Comparison of ENCODE assay signal across 15 cellular contexts in the genomic region with DNA sequence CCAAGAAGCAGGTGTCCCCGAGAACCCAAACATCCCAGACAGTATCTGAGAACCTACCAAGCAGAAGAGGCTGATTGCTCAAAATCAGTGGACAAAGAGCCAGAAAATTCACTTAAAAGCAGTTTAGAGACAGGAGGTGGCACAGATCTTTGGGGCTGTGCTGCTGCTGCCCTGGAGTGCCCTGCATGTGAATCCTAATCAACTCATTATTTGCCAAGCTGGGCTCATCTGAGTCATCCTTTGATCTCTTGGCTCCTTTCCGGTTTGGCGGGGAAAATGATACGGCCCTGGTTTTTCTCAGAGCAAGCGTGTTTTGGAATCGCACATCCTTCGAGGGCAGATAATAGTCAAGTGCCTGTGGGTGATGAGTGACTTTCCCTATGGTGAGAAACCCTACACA. TPM values are rescaled to one million over a fixed set of nuclear protein-coding genes. Genes with fewer than 3 reads are reported as not detected.
"Had no signal": no experiment of that assay in that cellular context is flagged by ENCODE, and none has a peak within 500 bp of the region (broad histone marks: within the 10 kb centered on the region; RNA-seq: fewer than 3 reads in every experiment).

No MANE protein-coding gene starts in this region.

RNA-seq across cellular contexts. Expression of gene PRAMEF19, which starts 9.4 kb away (rescaled TPM):
- total RNA-seq: activated B cell treated with CpG ODN at 0.5 μM for 24 hours; activated CD4-positive, alpha-beta memory T cell treated with anti-CD3 and anti-CD28 coated beads for 36 hours; activated CD4-positive, alpha-beta memory T cell treated with anti-CD3 and anti-CD28 coated beads, Interleukin-2, amount 10 ng/mL, durations not matched to agents 7 days and 5 days; activated CD4-positive, alpha-beta T cell treated with anti-CD3 and anti-CD28 coated beads for 36 hours; activated CD4-positive, alpha-beta T cell treated with anti-CD3 and anti-CD28 coated beads, Interleukin-2, amount 10 ng/mL, durations not matched to agents 24 days and 14 days; activated CD4-positive, alpha-beta T cell treated with anti-CD3 and anti-CD28 coated beads, Interleukin-2, amount 10 ng/mL, durations not matched to agents 7 days and 5 days; activated CD8-positive, alpha-beta memory T cell treated with anti-CD3 and anti-CD28 coated beads for 36 hours; activated CD8-positive, alpha-beta memory T cell treated with anti-CD3 and anti-CD28 coated beads, Interleukin-2, amount 10 ng/mL, durations not matched to agents 7 days and 5 days; activated CD8-positive, alpha-beta T cell treated with anti-CD3 and anti-CD28 coated beads for 36 hours; activated CD8-positive, alpha-beta T cell treated with anti-CD3 and anti-CD28 coated beads, Interleukin-2, amount 10 ng/mL, durations not matched to agents 7 days and 5 days; T-cell; T-helper 1 cell treated with Interleukin-12 subunit alpha and Interleukin-12 subunit beta and Interleukin-4 antibody, amounts not matched to agents 30 ng/mL and 1 ng/mL, for 36 hours; T-helper 17 cell; T-helper 2 cell treated with Interferon-gamma antibody and Interleukin-4, amounts not matched to agents 100 ng/mL and 5 ng/mL, for 36 hours; WTC11 had no signal

RNA-seq across cellular contexts. Expression of gene PRAMEF14, which starts 15.4 kb away (rescaled TPM):
- total RNA-seq: activated B cell treated with CpG ODN at 0.5 μM for 24 hours; activated CD4-positive, alpha-beta memory T cell treated with anti-CD3 and anti-CD28 coated beads for 36 hours; activated CD4-positive, alpha-beta memory T cell treated with anti-CD3 and anti-CD28 coated beads, Interleukin-2, amount 10 ng/mL, durations not matched to agents 7 days and 5 days; activated CD4-positive, alpha-beta T cell treated with anti-CD3 and anti-CD28 coated beads for 36 hours; activated CD4-positive, alpha-beta T cell treated with anti-CD3 and anti-CD28 coated beads, Interleukin-2, amount 10 ng/mL, durations not matched to agents 24 days and 14 days; activated CD4-positive, alpha-beta T cell treated with anti-CD3 and anti-CD28 coated beads, Interleukin-2, amount 10 ng/mL, durations not matched to agents 7 days and 5 days; activated CD8-positive, alpha-beta memory T cell treated with anti-CD3 and anti-CD28 coated beads for 36 hours; activated CD8-positive, alpha-beta memory T cell treated with anti-CD3 and anti-CD28 coated beads, Interleukin-2, amount 10 ng/mL, durations not matched to agents 7 days and 5 days; activated CD8-positive, alpha-beta T cell treated with anti-CD3 and anti-CD28 coated beads for 36 hours; activated CD8-positive, alpha-beta T cell treated with anti-CD3 and anti-CD28 coated beads, Interleukin-2, amount 10 ng/mL, durations not matched to agents 7 days and 5 days; T-cell; T-helper 1 cell treated with Interleukin-12 subunit alpha and Interleukin-12 subunit beta and Interleukin-4 antibody, amounts not matched to agents 30 ng/mL and 1 ng/mL, for 36 hours; T-helper 17 cell; T-helper 2 cell treated with Interferon-gamma antibody and Interleukin-4, amounts not matched to agents 100 ng/mL and 5 ng/mL, for 36 hours; WTC11 had no signal

RNA-seq across cellular contexts. Expression of gene PRAMEF17, which starts 27.1 kb away (rescaled TPM):
- total RNA-seq: activated B cell treated with CpG ODN at 0.5 μM for 24 hours; activated CD4-positive, alpha-beta memory T cell treated with anti-CD3 and anti-CD28 coated beads for 36 hours; activated CD4-positive, alpha-beta memory T cell treated with anti-CD3 and anti-CD28 coated beads, Interleukin-2, amount 10 ng/mL, durations not matched to agents 7 days and 5 days; activated CD4-positive, alpha-beta T cell treated with anti-CD3 and anti-CD28 coated beads for 36 hours; activated CD4-positive, alpha-beta T cell treated with anti-CD3 and anti-CD28 coated beads, Interleukin-2, amount 10 ng/mL, durations not matched to agents 24 days and 14 days; activated CD4-positive, alpha-beta T cell treated with anti-CD3 and anti-CD28 coated beads, Interleukin-2, amount 10 ng/mL, durations not matched to agents 7 days and 5 days; activated CD8-positive, alpha-beta memory T cell treated with anti-CD3 and anti-CD28 coated beads for 36 hours; activated CD8-positive, alpha-beta memory T cell treated with anti-CD3 and anti-CD28 coated beads, Interleukin-2, amount 10 ng/mL, durations not matched to agents 7 days and 5 days; activated CD8-positive, alpha-beta T cell treated with anti-CD3 and anti-CD28 coated beads for 36 hours; activated CD8-positive, alpha-beta T cell treated with anti-CD3 and anti-CD28 coated beads, Interleukin-2, amount 10 ng/mL, durations not matched to agents 7 days and 5 days; T-cell; T-helper 1 cell treated with Interleukin-12 subunit alpha and Interleukin-12 subunit beta and Interleukin-4 antibody, amounts not matched to agents 30 ng/mL and 1 ng/mL, for 36 hours; T-helper 17 cell; T-helper 2 cell treated with Interferon-gamma antibody and Interleukin-4, amounts not matched to agents 100 ng/mL and 5 ng/mL, for 36 hours; WTC11 had no signal

RNA-seq across cellular contexts. Expression of gene PRAMEF15, which starts 47.0 kb away (rescaled TPM):
- total RNA-seq: activated B cell treated with CpG ODN at 0.5 μM for 24 hours; activated CD4-positive, alpha-beta memory T cell treated with anti-CD3 and anti-CD28 coated beads for 36 hours; activated CD4-positive, alpha-beta memory T cell treated with anti-CD3 and anti-CD28 coated beads, Interleukin-2, amount 10 ng/mL, durations not matched to agents 7 days and 5 days; activated CD4-positive, alpha-beta T cell treated with anti-CD3 and anti-CD28 coated beads for 36 hours; activated CD4-positive, alpha-beta T cell treated with anti-CD3 and anti-CD28 coated beads, Interleukin-2, amount 10 ng/mL, durations not matched to agents 24 days and 14 days; activated CD4-positive, alpha-beta T cell treated with anti-CD3 and anti-CD28 coated beads, Interleukin-2, amount 10 ng/mL, durations not matched to agents 7 days and 5 days; activated CD8-positive, alpha-beta memory T cell treated with anti-CD3 and anti-CD28 coated beads for 36 hours; activated CD8-positive, alpha-beta memory T cell treated with anti-CD3 and anti-CD28 coated beads, Interleukin-2, amount 10 ng/mL, durations not matched to agents 7 days and 5 days; activated CD8-positive, alpha-beta T cell treated with anti-CD3 and anti-CD28 coated beads for 36 hours; activated CD8-positive, alpha-beta T cell treated with anti-CD3 and anti-CD28 coated beads, Interleukin-2, amount 10 ng/mL, durations not matched to agents 7 days and 5 days; T-cell; T-helper 1 cell treated with Interleukin-12 subunit alpha and Interleukin-12 subunit beta and Interleukin-4 antibody, amounts not matched to agents 30 ng/mL and 1 ng/mL, for 36 hours; T-helper 17 cell; T-helper 2 cell treated with Interferon-gamma antibody and Interleukin-4, amounts not matched to agents 100 ng/mL and 5 ng/mL, for 36 hours; WTC11 had no signal

RNA-seq across cellular contexts. Expression of gene PRAMEF20, which starts 47.9 kb away (rescaled TPM):
- total RNA-seq: activated B cell treated with CpG ODN at 0.5 μM for 24 hours; activated CD4-positive, alpha-beta memory T cell treated with anti-CD3 and anti-CD28 coated beads for 36 hours; activated CD4-positive, alpha-beta memory T cell treated with anti-CD3 and anti-CD28 coated beads, Interleukin-2, amount 10 ng/mL, durations not matched to agents 7 days and 5 days; activated CD4-positive, alpha-beta T cell treated with anti-CD3 and anti-CD28 coated beads for 36 hours; activated CD4-positive, alpha-beta T cell treated with anti-CD3 and anti-CD28 coated beads, Interleukin-2, amount 10 ng/mL, durations not matched to agents 24 days and 14 days; activated CD4-positive, alpha-beta T cell treated with anti-CD3 and anti-CD28 coated beads, Interleukin-2, amount 10 ng/mL, durations not matched to agents 7 days and 5 days; activated CD8-positive, alpha-beta memory T cell treated with anti-CD3 and anti-CD28 coated beads for 36 hours; activated CD8-positive, alpha-beta memory T cell treated with anti-CD3 and anti-CD28 coated beads, Interleukin-2, amount 10 ng/mL, durations not matched to agents 7 days and 5 days; activated CD8-positive, alpha-beta T cell treated with anti-CD3 and anti-CD28 coated beads for 36 hours; activated CD8-positive, alpha-beta T cell treated with anti-CD3 and anti-CD28 coated beads, Interleukin-2, amount 10 ng/mL, durations not matched to agents 7 days and 5 days; T-cell; T-helper 1 cell treated with Interleukin-12 subunit alpha and Interleukin-12 subunit beta and Interleukin-4 antibody, amounts not matched to agents 30 ng/mL and 1 ng/mL, for 36 hours; T-helper 17 cell; T-helper 2 cell treated with Interferon-gamma antibody and Interleukin-4, amounts not matched to agents 100 ng/mL and 5 ng/mL, for 36 hours; WTC11 had no signal
